Comparison of ENCODE assay signal across 8 cellular contexts in genomic region chr22:19576460-19577421, GRCh38. TPM values are rescaled to one million over a fixed set of nuclear protein-coding genes. Genes with fewer than 3 reads are reported as not detected.
DNase-seq lines count a peak whose midpoint lies in the region; ATAC-seq and TF ChIP-seq lines count a peak whose summit lies in the region.

No MANE protein-coding gene starts in this region.

- intact Hi-C loops in left cardiac atrium (cut with DNase I), result loop anchor here in 1 of 2 donors (10.0 kb wide), 1 partner anchor 52 kb away; the partner anchor contains the start of gene CLDN5

- H3K4me3 ChIP-seq in GM12865 (ENCODE audit: low read depth, low read length), result no peak overlapping the region

- ATAC-seq in left cardiac atrium (peak; percentile 53 to 58), HG03571 (IDR thresholded peaks at IDR 0.05; ENCODE audit: unreplicated experiment) (no peak)

- TF ChIP-seq CTCF in GM12865 (IDR thresholded peaks at IDR 0.05; ENCODE audit: insufficient read depth, low read depth, low read length, missing control alignments), result no peak

- peak; percentile 38 for DNase-seq in GM12865 (ENCODE audit: low read depth)
- peak; percentile 79 to 81 for DNase-seq in NOMO-1 (lab: John Stamatoyannopoulos, UW; ENCODE audit: unreplicated experiment in 2 of 2)
- peak; percentile 50 for DNase-seq in activated T-cell treated with anti-CD3 and anti-CD28 coated beads for 24 hours (ENCODE audit: low read depth)
- peak; percentile 33 for DNase-seq in left cardiac atrium
- peak; percentile 12 to 28 (median 19) for DNase-seq in stimulated activated CD4-positive, alpha-beta T cell treated with anti-CD3 and anti-CD28 coated beads, TNF-alpha, amount 100 ng/mL, for 1 hour (ENCODE audit: low read depth in 3 of 3, low spot score in 1 of 3)
- DNase-seq in foreskin melanocyte, result no peak
- no peak for DNase-seq in NCI-H146 treated with DMSO at 0.1 percent for 48 hours (lab: John Stamatoyannopoulos, UW; ENCODE audit: unreplicated experiment)

RNA-seq across cellular contexts. Expression of gene CLDN5, which starts 52.5 kb away (rescaled TPM):
- total RNA-seq in left cardiac atrium, result 10 to 100 TPM; 23.3 to 42.1 TPM

Comparison
In these comparisons a context has a peak if more than half of its experiments do, and no peak if none do; other contexts are left out.
1. DNase-seq: peak in GM12865 (single experiment), NOMO-1 (2 of 2), activated T-cell treated with anti-CD3 and anti-CD28 coated beads for 24 hours (single experiment), left cardiac atrium (single experiment) and stimulated activated CD4-positive, alpha-beta T cell treated with anti-CD3 and anti-CD28 coated beads, TNF-alpha, amount 100 ng/mL, for 1 hour (3 of 3); none in foreskin melanocyte (single experiment) and NCI-H146 treated with DMSO at 0.1 percent for 48 hours (single experiment).